8 cellular contexts compared by ENCODE assay signal in the genomic region with DNA sequence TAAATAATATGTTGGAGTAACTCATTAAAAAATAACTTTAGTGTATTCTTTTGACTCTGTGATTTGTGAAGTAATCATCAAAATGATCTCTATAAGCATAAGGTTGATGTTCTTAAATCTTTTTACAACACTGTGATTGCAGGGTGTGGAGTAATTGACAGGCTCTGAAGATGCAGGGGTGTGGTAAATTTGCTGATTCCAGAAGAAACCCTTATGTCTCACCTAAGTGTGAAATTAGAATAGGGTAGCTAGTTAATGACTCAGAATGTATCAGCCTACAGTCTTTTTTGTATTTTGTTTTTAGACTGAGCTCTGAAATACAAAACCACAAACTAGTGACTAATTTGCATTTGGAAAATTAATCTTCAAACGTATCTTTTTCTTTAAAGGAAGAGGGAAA. TPM values are rescaled to one million over a fixed set of nuclear protein-coding genes. Genes with fewer than 3 reads are reported as not detected.
DNase-seq lines count a peak whose midpoint lies in the region; ATAC-seq, FAIRE-seq and TF ChIP-seq lines count a peak whose summit lies in the region.

No MANE protein-coding gene starts in this region.

- peaks cover 20% of the 10 kb centered on the region for H4K20me1 ChIP-seq in keratinocyte (ENCODE audit: control insufficient read depth, extremely low read depth, insufficient read depth, low read length)

- H3K27ac ChIP-seq in keratinocyte (ENCODE audit: control insufficient read depth, insufficient read depth, low read length), result peak overlapping the region; percentile 70

- intact Hi-C loops in Right ventricle myocardium superior (cut with DNase I), result no loop called here

- dilution Hi-C loops in keratinocyte (cut with MboI; ENCODE audit: extremely low pct_ligation_motif_present, low sequenced_read_pairs), result no loop called here

- H3K9me3 ChIP-seq in keratinocyte (ENCODE audit: control insufficient read depth, low read depth, low read length), result no peaks in the 10 kb centered on the region

- H3K79me2 ChIP-seq in keratinocyte (ENCODE audit: control insufficient read depth, insufficient read depth, low read length), result peaks cover 93% of the 10 kb centered on the region

- H3K27me3 ChIP-seq in keratinocyte (ENCODE audit: control insufficient read depth, extremely low read depth, insufficient read depth, low read length), result no peaks in the 10 kb centered on the region

- peaks cover 53% of the 10 kb centered on the region for H3K4me1 ChIP-seq in keratinocyte (ENCODE audit: control insufficient read depth, extremely low read depth, insufficient read depth, low read length)

- peaks cover 6% of the 10 kb centered on the region for H3K9me1 ChIP-seq in keratinocyte (ENCODE audit: control insufficient read depth, extremely low read depth, insufficient read depth, low read length)

- peak; percentile 69 for DNase-seq in M059J (ENCODE audit: low read depth)
- DNase-seq in keratinocyte (ENCODE audit: low read depth, low spot score), result peak; percentile 30
- no peak for DNase-seq in medulla oblongata (ENCODE audit: extremely low spot score)
- no peak for DNase-seq in RCC 7860 (ENCODE audit: low spot score)
- no peak for DNase-seq in SKM-1 (lab: John Stamatoyannopoulos, UW; ENCODE audit: unreplicated experiment)
- DNase-seq in Right ventricle myocardium superior, result no peak

- no peak overlapping the region for H2AFZ ChIP-seq in keratinocyte (ENCODE audit: control insufficient read depth, low read length)

- ATAC-seq in GM18508 (IDR thresholded peaks at IDR 0.05; ENCODE audit: insufficient read depth, unreplicated experiment) (peak; percentile 56), GM21717 (IDR thresholded peaks at IDR 0.05; ENCODE audit: unreplicated experiment) (peak; percentile 81), Right ventricle myocardium superior (ENCODE audit: poor library complexity) (no peak)

- H3K36me3 ChIP-seq in keratinocyte (ENCODE audit: control insufficient read depth in 2 of 2, extremely low read depth in 1 of 2, insufficient read depth in 2 of 2, low read length in 2 of 2), result peaks cover 0 to 4% of the 10 kb centered on the region in 2 experiments

- H3K4me3 ChIP-seq in keratinocyte (ENCODE audit: control insufficient read depth in 2 of 3, extremely low read depth in 1 of 3, insufficient read depth in 2 of 3, low read depth in 1 of 3, low read length in 3 of 3), result peak overlapping the region in 1 of 3 experiments; percentile 31

- FAIRE-seq in keratinocyte (lab: Jason Lieb, UNC) (no peak), RCC 7860 (lab: Jason Lieb, UNC) (no peak)

- H3K9ac ChIP-seq in keratinocyte (ENCODE audit: control insufficient read depth, extremely low read depth, insufficient read depth, low read length), result no peak overlapping the region

- TF ChIP-seq CTCF in keratinocyte (optimal IDR thresholded peaks at IDR 0.05 in 1 of 3, IDR thresholded peaks at IDR 0.05 in 1 of 3, conservative IDR thresholded peaks at IDR 0.05 in 1 of 3; ENCODE audit: extremely low read depth in 1 of 3, insufficient read depth in 2 of 3, low read length in 3 of 3), result no peak

- H3K4me2 ChIP-seq in keratinocyte (ENCODE audit: control insufficient read depth, extremely low read depth, insufficient read depth, low read depth, low read length), result peak overlapping the region; percentile 74

RNA-seq across cellular contexts. Expression of a gene that starts 5.9 kb away (rescaled TPM):
- total RNA-seq in M059J (2014; rRNA removed; shearing (Covaris generic)), result 10.1 and 16.6 TPM in 2 replicates
- polyA plus RNA-seq in keratinocyte, result 15.6 to 51.5 TPM (median 45.5 TPM) in 3 replicates
- polyA plus RNA-seq in keratinocyte (2011; ENCODE audit: low read depth), result 59.4 TPM
- 5.9 and 11.4 TPM in 2 replicates for polyA plus RNA-seq in keratinocyte (2011; cell fraction: cytosol; rRNA removed)
- polyA plus RNA-seq in keratinocyte (2011; cell fraction: nucleus; rRNA removed), result 53.4 and 82.5 TPM in 2 replicates
- 16.2 and 22.8 TPM in 2 replicates for polyA plus RNA-seq in keratinocyte (2012; ENCODE audit: low replicate concordance)
- polyA minus RNA-seq in keratinocyte, result 9.1 to 63.3 TPM (median 33.5 TPM) in 3 replicates
- polyA minus RNA-seq in keratinocyte (2011; cell fraction: cytosol; rRNA and poly(A)+ RNA removed), result 5.6 TPM
- 29.2 and 59.7 TPM in 2 replicates for polyA minus RNA-seq in keratinocyte (2011; cell fraction: nucleus; rRNA and poly(A)+ RNA removed)
- total RNA-seq in Right ventricle myocardium superior, result 12.9 TPM

RNA-seq across cellular contexts. Expression of a gene that starts 44.5 kb away (rescaled TPM):
- 48.3 and 64.0 TPM in 2 replicates for total RNA-seq in M059J (2014; rRNA removed; shearing (Covaris generic))
- polyA plus RNA-seq in keratinocyte, result 49.1 to 98.8 TPM (median 55.7 TPM) in 3 replicates
- polyA plus RNA-seq in keratinocyte (2011; ENCODE audit: low read depth), result 91.5 TPM
- 43.7 and 63.7 TPM in 2 replicates for polyA plus RNA-seq in keratinocyte (2011; cell fraction: cytosol; rRNA removed)
- polyA plus RNA-seq in keratinocyte (2011; cell fraction: nucleus; rRNA removed), result 33.1 and 58.6 TPM in 2 replicates
- polyA plus RNA-seq in keratinocyte (2012; ENCODE audit: low replicate concordance), result 40.9 and 74.1 TPM in 2 replicates
- 1.7 to 8.1 TPM (median 2.7 TPM) in 3 replicates for polyA minus RNA-seq in keratinocyte
- 12.3 TPM for polyA minus RNA-seq in keratinocyte (2011; cell fraction: cytosol; rRNA and poly(A)+ RNA removed)
- polyA minus RNA-seq in keratinocyte (2011; cell fraction: nucleus; rRNA and poly(A)+ RNA removed), result 5.3 and 9.7 TPM in 2 replicates
- 124 TPM for total RNA-seq in Right ventricle myocardium superior

RNA-seq across cellular contexts. Expression of a gene that starts 45.9 kb away (rescaled TPM):
- 4.7 and 5.7 TPM in 2 replicates for total RNA-seq in M059J (2014; rRNA removed; shearing (Covaris generic))
- polyA plus RNA-seq in keratinocyte, result 2.5 to 6.0 TPM (median 3.0 TPM) in 3 replicates
- 6.5 TPM for polyA plus RNA-seq in keratinocyte (2011; ENCODE audit: low read depth)
- polyA plus RNA-seq in keratinocyte (2011; cell fraction: cytosol; rRNA removed), result 0.97 and 2.0 TPM in 2 replicates
- 5.8 and 6.2 TPM in 2 replicates for polyA plus RNA-seq in keratinocyte (2011; cell fraction: nucleus; rRNA removed)
- polyA plus RNA-seq in keratinocyte (2012; ENCODE audit: low replicate concordance), result 2.6 and 4.0 TPM in 2 replicates
- polyA minus RNA-seq in keratinocyte, result 2.7 to 10.2 TPM (median 6.5 TPM) in 3 replicates
- polyA minus RNA-seq in keratinocyte (2011; cell fraction: cytosol; rRNA and poly(A)+ RNA removed), result 6.1 TPM
- 9.3 and 15.2 TPM in 2 replicates for polyA minus RNA-seq in keratinocyte (2011; cell fraction: nucleus; rRNA and poly(A)+ RNA removed)
- 2.9 TPM for total RNA-seq in Right ventricle myocardium superior

Comparison
In these comparisons a context has a peak if more than half of its experiments do, and no peak if none do; other contexts are left out.
1. DNase-seq: peak in M059J (single experiment) and keratinocyte (single experiment); none in medulla oblongata (single experiment), RCC 7860 (single experiment), SKM-1 (single experiment) and Right ventricle myocardium superior (single experiment).